ENCODE assay signal across 17 cellular contexts in the genomic region with DNA sequence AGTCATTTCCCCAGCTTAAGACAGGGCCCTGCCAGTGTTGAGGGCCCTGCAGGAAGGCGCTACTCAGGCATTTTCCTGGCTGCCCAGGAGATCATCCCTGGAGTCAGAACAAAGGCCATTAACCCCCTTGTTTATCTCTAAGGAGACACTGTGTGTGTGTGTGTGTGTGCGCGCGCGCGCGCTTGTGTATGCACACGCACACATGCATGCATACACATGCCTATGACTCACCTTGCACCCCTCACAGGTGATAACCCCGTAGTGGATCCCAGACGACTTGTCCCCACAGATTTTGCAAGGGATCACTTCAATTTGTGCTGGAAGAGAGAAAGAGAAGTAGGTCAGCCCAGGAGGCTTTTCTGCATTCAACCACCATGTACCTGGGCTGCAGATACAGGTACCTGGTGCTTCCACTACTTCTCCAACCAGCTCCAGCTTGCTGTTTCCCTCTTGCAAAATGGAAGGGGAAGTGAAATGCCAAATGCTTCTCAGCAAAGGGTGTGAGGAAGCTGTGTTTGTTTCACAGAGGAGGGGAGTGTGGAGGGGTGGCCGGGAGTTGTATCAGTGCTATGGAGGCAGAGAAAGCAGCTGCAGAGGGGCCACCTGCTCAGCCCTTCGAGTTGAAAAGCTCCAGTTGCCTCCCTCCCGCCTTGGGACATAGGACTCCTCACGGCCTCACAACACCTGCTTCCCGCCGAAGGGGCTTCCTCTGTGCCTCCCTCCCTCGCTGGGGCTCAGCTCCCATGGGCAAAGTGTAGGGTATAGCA. TPM values are rescaled to one million over a fixed set of nuclear protein-coding genes. Genes with fewer than 3 reads are reported as not detected.
A peak's percentile ranks its signal among the peaks of the same experiment; 100 is the strongest.
DNase-seq lines count a peak whose midpoint lies in the region; ATAC-seq and TF ChIP-seq lines count a peak whose summit lies in the region.
"Had no signal": no experiment of that assay in that cellular context is flagged by ENCODE, and none has a peak within 500 bp of the region (broad histone marks: within the 10 kb centered on the region; RNA-seq: fewer than 3 reads in every experiment).

No MANE protein-coding gene starts in this region.

- H3K27me3 Mint-ChIP-seq in activated CD4-positive, alpha-beta memory T cell treated with anti-CD3 and anti-CD28 coated beads, Interleukin-2, amount 10 ng/mL, durations not matched to agents 7 days and 5 days: no peaks in the 10 kb centered on the region
- no peaks in the 10 kb centered on the region for H3K27me3 Mint-ChIP-seq in activated CD4-positive, alpha-beta memory T cell treated with anti-CD3 and anti-CD28 coated beads for 36 hours
- H3K27me3 Mint-ChIP-seq: activated naive CD8-positive, alpha-beta T cell treated with anti-CD3 and anti-CD28 coated beads for 36 hours; naive thymus-derived CD4-positive, alpha-beta T cell had no signal

- H3K9ac ChIP-seq in MM.1S (ENCODE audit: low read length) (no peak overlapping the region), neuronal stem cell (ENCODE audit: low read depth, low read length, poor library complexity) (no peak overlapping the region)

- peaks cover 98% of the 10 kb centered on the region for H3K4me1 Mint-ChIP-seq in activated CD4-positive, alpha-beta memory T cell treated with anti-CD3 and anti-CD28 coated beads, Interleukin-2, amount 10 ng/mL, durations not matched to agents 7 days and 5 days
- peaks cover 70% of the 10 kb centered on the region for H3K4me1 Mint-ChIP-seq in activated CD4-positive, alpha-beta memory T cell treated with anti-CD3 and anti-CD28 coated beads for 36 hours (ENCODE audit: low read depth)

- H3K18ac ChIP-seq in neuronal stem cell (ENCODE audit: low read length): peak overlapping the region; percentile 42

- no peak overlapping the region for H2AK5ac ChIP-seq in neuronal stem cell (ENCODE audit: low read depth, low read length)

- H3K23ac ChIP-seq in neuronal stem cell (ENCODE audit: low read depth, low read length, poor library complexity): no peak overlapping the region

- peak overlapping the region; percentile 80 for H3K27ac Mint-ChIP-seq in activated CD4-positive, alpha-beta memory T cell treated with anti-CD3 and anti-CD28 coated beads, Interleukin-2, amount 10 ng/mL, durations not matched to agents 7 days and 5 days
- no peak overlapping the region for H3K27ac Mint-ChIP-seq in activated CD4-positive, alpha-beta memory T cell treated with anti-CD3 and anti-CD28 coated beads for 36 hours
- H3K27ac Mint-ChIP-seq: activated naive CD8-positive, alpha-beta T cell treated with anti-CD3 and anti-CD28 coated beads for 36 hours had no signal

- H3K4me1 ChIP-seq in MM.1S (ENCODE audit: low read length): peaks cover 54% of the 10 kb centered on the region
- H3K4me1 ChIP-seq in neuronal stem cell (ENCODE audit: control insufficient read depth in 2 of 2, insufficient read depth in 1 of 2, low read depth in 1 of 2, low read length in 2 of 2): no peaks in the 10 kb centered on the region

- no peak overlapping the region for H2AFZ ChIP-seq in MM.1S (ENCODE audit: low read length)
- H2AFZ ChIP-seq in neuronal stem cell (ENCODE audit: low read length): no peak overlapping the region

- H3K4me3 Mint-ChIP-seq in activated CD4-positive, alpha-beta memory T cell treated with anti-CD3 and anti-CD28 coated beads, Interleukin-2, amount 10 ng/mL, durations not matched to agents 7 days and 5 days: no peak overlapping the region
- no peak overlapping the region for H3K4me3 Mint-ChIP-seq in activated CD4-positive, alpha-beta memory T cell treated with anti-CD3 and anti-CD28 coated beads for 36 hours
- H3K4me3 Mint-ChIP-seq: activated naive CD8-positive, alpha-beta T cell treated with anti-CD3 and anti-CD28 coated beads for 36 hours had no signal

- H2BK12ac ChIP-seq in neuronal stem cell (ENCODE audit: low read length): no peak overlapping the region

- POLR2A ChIA-PET in activated CD4-positive, alpha-beta memory T cell treated with anti-CD3 and anti-CD28 coated beads, Interleukin-2, amount 10 ng/mL, durations not matched to agents 7 days and 5 days (lab: Charles Lee): interaction anchor here (1.1 to 4.8 kb wide), 4 partner anchors 8 to 54 kb away, joined by 3 to 48 read pairs (median 10); partner anchors contain the start of genes MRPL9 and RORC
- POLR2A ChIA-PET in activated CD4-positive, alpha-beta memory T cell treated with anti-CD3 and anti-CD28 coated beads for 36 hours (lab: Charles Lee): interaction anchor here (1.6 kb wide), 1 partner anchor 27 kb away, joined by 4 read pairs; the partner anchor contains the start of gene TDRKH

- TF ChIP-seq CTCF in MM.1S (IDR thresholded peaks at IDR 0.05; ENCODE audit: low read length) (no peak), GM20000 (IDR thresholded peaks at IDR 0.05; ENCODE audit: extremely low read depth, missing control alignments) (no peak)

- no peak overlapping the region for H3K4ac ChIP-seq in neuronal stem cell (ENCODE audit: low read length)

- no peaks in the 10 kb centered on the region for H3K9me3 ChIP-seq in MM.1S (replicated peaks; ENCODE audit: insufficient read depth, low read length)
- H3K9me3 ChIP-seq in neuronal stem cell (replicated peaks in 1 of 2; ENCODE audit: control insufficient read depth in 2 of 2, insufficient read depth in 1 of 2, low read depth in 1 of 2, low read length in 2 of 2): no peaks in the 10 kb centered on the region
- H3K9me3 ChIP-seq: lower lobe of right lung, thyroid gland had no signal

- DNase-seq in activated CD4-positive, alpha-beta memory T cell treated with anti-CD3 and anti-CD28 coated beads, Interleukin-2, amount 10 ng/mL, durations not matched to agents 7 days and 5 days: no peak
- no peak for DNase-seq in activated CD4-positive, alpha-beta memory T cell treated with anti-CD3 and anti-CD28 coated beads for 36 hours
- DNase-seq in MM.1S (no peak), SKM-1 treated with dmso at 0.1 percent for 144 hours (lab: John Stamatoyannopoulos, UW; ENCODE audit: unreplicated experiment) (peak; percentile 42), neuronal stem cell (ENCODE audit: low spot score) (no peak), GM20000 (ENCODE audit: low spot score) (no peak), head of caudate nucleus (no peak)
- DNase-seq: activated naive CD8-positive, alpha-beta T cell treated with anti-CD3 and anti-CD28 coated beads for 36 hours; lower lobe of right lung; naive thymus-derived CD4-positive, alpha-beta T cell; NCI-H1092; NCI-H82; thyroid gland had no signal

- no peak overlapping the region for H2BK120ac ChIP-seq in neuronal stem cell (ENCODE audit: low read depth, low read length)

- H3K27me3 ChIP-seq in MM.1S (replicated peaks; ENCODE audit: insufficient read depth, low read length) (no peaks in the 10 kb centered on the region), neuronal stem cell (ENCODE audit: control insufficient read depth in 3 of 3, insufficient read depth in 3 of 3, low read depth in 1 of 3, low read length in 3 of 3) (peaks cover 0 to 95% (median 0%) of the 10 kb centered on the region in 3 experiments)
- H3K27me3 ChIP-seq: thyroid gland had no signal

- no peaks in the 10 kb centered on the region for H3K9me2 ChIP-seq in MM.1S (replicated peaks; ENCODE audit: insufficient read depth, low read length)

- H3F3A ChIP-seq in MM.1S (ENCODE audit: insufficient read depth, low read length): no peaks in the 10 kb centered on the region; the same call in 1 of the 2 replicates

- no peaks in the 10 kb centered on the region for H3K79me1 ChIP-seq in neuronal stem cell (ENCODE audit: low read depth, low read length)

- H4K20me1 ChIP-seq in MM.1S (ENCODE audit: insufficient read depth, low read length): no peaks in the 10 kb centered on the region

- CTCF ChIA-PET in activated CD4-positive, alpha-beta memory T cell treated with anti-CD3 and anti-CD28 coated beads, Interleukin-2, amount 10 ng/mL, durations not matched to agents 7 days and 5 days (lab: Charles Lee): interaction anchor here (0.9 to 2.3 kb wide), 3 partner anchors 8 to 28 kb away, joined by 3 to 6 read pairs (median 6); partner anchors contain the start of gene TDRKH
- CTCF ChIA-PET in activated CD4-positive, alpha-beta memory T cell treated with anti-CD3 and anti-CD28 coated beads for 36 hours (lab: Charles Lee): interaction anchor here (1.7 kb wide), 2 partner anchors 19 to 224 kb away, joined by 3 to 5 read pairs; no protein-coding TSS in a partner anchor

- no peak overlapping the region for H3K4me2 ChIP-seq in MM.1S (ENCODE audit: low read depth, low read length)
- H3K4me2 ChIP-seq in neuronal stem cell (ENCODE audit: insufficient read depth, low read length, poor library complexity, severe bottlenecking): no peak overlapping the region

- H3K79me2 ChIP-seq in MM.1S (ENCODE audit: low read length): no peaks in the 10 kb centered on the region

- H3K36me3 Mint-ChIP-seq in activated CD4-positive, alpha-beta memory T cell treated with anti-CD3 and anti-CD28 coated beads, Interleukin-2, amount 10 ng/mL, durations not matched to agents 7 days and 5 days (ENCODE audit: low read depth): peaks cover 13% of the 10 kb centered on the region
- H3K36me3 Mint-ChIP-seq in activated CD4-positive, alpha-beta memory T cell treated with anti-CD3 and anti-CD28 coated beads for 36 hours: no peaks in the 10 kb centered on the region
- H3K36me3 Mint-ChIP-seq: activated naive CD8-positive, alpha-beta T cell treated with anti-CD3 and anti-CD28 coated beads for 36 hours; naive thymus-derived CD4-positive, alpha-beta T cell had no signal

- H4K91ac ChIP-seq in neuronal stem cell (ENCODE audit: low read depth, low read length, poor library complexity): no peak overlapping the region

- H3K4me3 ChIP-seq in MM.1S (ENCODE audit: low read length): no peak overlapping the region
- H3K4me3 ChIP-seq in neuronal stem cell (ENCODE audit: low read length in 2 of 2): no peak overlapping the region
- H3K4me3 ChIP-seq: lower lobe of right lung, SK-N-MC, thyroid gland had no signal

- WGBS in neuronal stem cell (ENCODE audit: extremely low coverage in 2 of 2, insufficient read length in 2 of 2, insufficient replicate concordance in 1 of 2), 2 donors: no CpG with 5 or more reads among the region's 17 CpGs

- H2BK5ac ChIP-seq in neuronal stem cell (ENCODE audit: low read length): no peak overlapping the region

- H3K14ac ChIP-seq in neuronal stem cell (ENCODE audit: low read length): no peak overlapping the region

- H3K27ac ChIP-seq in MM.1S (ENCODE audit: low read length): peak overlapping the region; percentile 60; the same call in 1 of the 2 replicates
- no peak overlapping the region for H3K27ac ChIP-seq in neuronal stem cell (replicated peaks; ENCODE audit: low read length)
- H3K27ac ChIP-seq: lower lobe of right lung, SK-N-MC, thyroid gland had no signal

- H2BK15ac ChIP-seq in neuronal stem cell (ENCODE audit: low read length): no peak overlapping the region

- no peak overlapping the region for H4K8ac ChIP-seq in neuronal stem cell (ENCODE audit: low read depth, low read length)

- intact Hi-C loops in activated CD4-positive, alpha-beta memory T cell treated with anti-CD3 and anti-CD28 coated beads for 36 hours (cut with micrococcal nuclease): no loop called here
- intact Hi-C loops in head of caudate nucleus (cut with DNase I): no loop called here

- no peaks in the 10 kb centered on the region for H3K9me3 Mint-ChIP-seq in activated CD4-positive, alpha-beta memory T cell treated with anti-CD3 and anti-CD28 coated beads, Interleukin-2, amount 10 ng/mL, durations not matched to agents 7 days and 5 days
- H3K9me3 Mint-ChIP-seq in activated CD4-positive, alpha-beta memory T cell treated with anti-CD3 and anti-CD28 coated beads for 36 hours: no peaks in the 10 kb centered on the region
- H3K9me3 Mint-ChIP-seq: activated naive CD8-positive, alpha-beta T cell treated with anti-CD3 and anti-CD28 coated beads for 36 hours; naive thymus-derived CD4-positive, alpha-beta T cell had no signal

- no peak for ATAC-seq in HG03378 (IDR thresholded peaks at IDR 0.05; ENCODE audit: unreplicated experiment)
- ATAC-seq: lower lobe of right lung; naive thymus-derived CD4-positive, alpha-beta T cell had no signal

- H3K36me3 ChIP-seq in MM.1S (replicated peaks; ENCODE audit: insufficient read depth, low read length) (no peaks in the 10 kb centered on the region), neuronal stem cell (replicated peaks in 1 of 2; ENCODE audit: control insufficient read depth in 2 of 2, insufficient read depth in 2 of 2, low read length in 2 of 2) (no peaks in the 10 kb centered on the region)

RNA-seq across cellular contexts. Expression of gene LINGO4, which starts 11.9 kb away (rescaled TPM):
- total RNA-seq in activated CD4-positive, alpha-beta memory T cell treated with anti-CD3 and anti-CD28 coated beads, Interleukin-2, amount 10 ng/mL, durations not matched to agents 7 days and 5 days: 1 to 10 TPM; 1.2 to 1.3 TPM
- under 1 TPM; 0.33 to 0.39 TPM for total RNA-seq in activated CD4-positive, alpha-beta memory T cell treated with anti-CD3 and anti-CD28 coated beads for 36 hours
- polyA plus RNA-seq in neuronal stem cell (2013, experiment 1 of 2): not detected
- polyA plus RNA-seq in neuronal stem cell (2013, experiment 2 of 2): not detected
- total RNA-seq: activated naive CD8-positive, alpha-beta T cell treated with anti-CD3 and anti-CD28 coated beads for 36 hours; fibroblast of villous mesenchyme; HT1080 had no signal
- polyA plus RNA-seq: naive thymus-derived CD4-positive, alpha-beta T cell had no signal

RNA-seq across cellular contexts. Expression of gene RORC, which starts 14.5 kb away (rescaled TPM):
- total RNA-seq in activated CD4-positive, alpha-beta memory T cell treated with anti-CD3 and anti-CD28 coated beads, Interleukin-2, amount 10 ng/mL, durations not matched to agents 7 days and 5 days: 10 to 100 TPM; 25.4 to 25.8 TPM
- 10 to 100 TPM in 1 of 2 experiments, 1 to 10 TPM in 1; 9.9 to 10.9 TPM for total RNA-seq in activated CD4-positive, alpha-beta memory T cell treated with anti-CD3 and anti-CD28 coated beads for 36 hours
- polyA plus RNA-seq in neuronal stem cell (2013, experiment 1 of 2): 0.01 TPM
- polyA plus RNA-seq in neuronal stem cell (2013, experiment 2 of 2): 0.01 TPM
- total RNA-seq: fibroblast of villous mesenchyme, HT1080 had no signal

RNA-seq across cellular contexts. Expression of gene C2CD4D, which starts 22.5 kb away (rescaled TPM):
- 1 to 10 TPM; 3.0 to 3.7 TPM for total RNA-seq in activated CD4-positive, alpha-beta memory T cell treated with anti-CD3 and anti-CD28 coated beads, Interleukin-2, amount 10 ng/mL, durations not matched to agents 7 days and 5 days
- 1 to 10 TPM; 3.3 to 3.9 TPM for total RNA-seq in activated CD4-positive, alpha-beta memory T cell treated with anti-CD3 and anti-CD28 coated beads for 36 hours
- 0.17 TPM for polyA plus RNA-seq in neuronal stem cell (2013, experiment 1 of 2)
- polyA plus RNA-seq in neuronal stem cell (2013, experiment 2 of 2): 0.17 TPM
- total RNA-seq: fibroblast of villous mesenchyme, HT1080 had no signal

RNA-seq across cellular contexts. Expression of gene TDRKH, which starts 26.8 kb away (rescaled TPM):
- 10 to 100 TPM; 27.1 to 30.9 TPM for total RNA-seq in activated CD4-positive, alpha-beta memory T cell treated with anti-CD3 and anti-CD28 coated beads, Interleukin-2, amount 10 ng/mL, durations not matched to agents 7 days and 5 days
- 10 to 100 TPM; 30.6 to 32.4 TPM for total RNA-seq in activated CD4-positive, alpha-beta memory T cell treated with anti-CD3 and anti-CD28 coated beads for 36 hours
- 16.6 TPM for polyA plus RNA-seq in neuronal stem cell (2013, experiment 1 of 2)
- polyA plus RNA-seq in neuronal stem cell (2013, experiment 2 of 2): 15.8 TPM

RNA-seq across cellular contexts. Expression of gene THEM5, which starts 36.4 kb away (rescaled TPM):
- not detected for total RNA-seq in activated CD4-positive, alpha-beta memory T cell treated with anti-CD3 and anti-CD28 coated beads, Interleukin-2, amount 10 ng/mL, durations not matched to agents 7 days and 5 days
- total RNA-seq in activated CD4-positive, alpha-beta memory T cell treated with anti-CD3 and anti-CD28 coated beads for 36 hours: not detected
- not detected for polyA plus RNA-seq in neuronal stem cell (2013, experiment 1 of 2)
- polyA plus RNA-seq in neuronal stem cell (2013, experiment 2 of 2): not detected
- total RNA-seq: activated naive CD8-positive, alpha-beta T cell treated with anti-CD3 and anti-CD28 coated beads for 36 hours; fibroblast of villous mesenchyme; HT1080; lower lobe of right lung; naive thymus-derived CD4-positive, alpha-beta T cell; thyroid gland had no signal
- polyA plus RNA-seq: naive thymus-derived CD4-positive, alpha-beta T cell had no signal
